In genomic region chr17:3558603-3559269, GRCh38 we compare ENCODE assay signal across 8 cellular contexts. TPM values are rescaled to one million over a fixed set of nuclear protein-coding genes. Genes with fewer than 3 reads are reported as not detected.
DNase-seq lines count a peak whose midpoint lies in the region; ATAC-seq and TF ChIP-seq lines count a peak whose summit lies in the region.

No MANE protein-coding gene starts in this region.

- H3F3A ChIP-seq in SK-N-SH (replicated peaks; ENCODE audit: insufficient read depth), result no peaks in the 10 kb centered on the region

- peaks cover 0 to 24% (median 8%) of the 10 kb centered on the region in 4 donors for H3K4me1 Mint-ChIP-seq in CD4-positive, CD25-positive, alpha-beta regulatory T cell

- H2AFZ ChIP-seq in SK-N-SH (ENCODE audit: low read depth), result no peak overlapping the region

- H3K27me3 Mint-ChIP-seq in CD4-positive, CD25-positive, alpha-beta regulatory T cell, result no peaks in the 10 kb centered on the region

- H3K36me3 Mint-ChIP-seq in CD4-positive, CD25-positive, alpha-beta regulatory T cell, result no peaks in the 10 kb centered on the region

- TF ChIP-seq EP300 in SK-N-SH (IDR thresholded peaks at IDR 0.05; ENCODE audit: borderline replicate concordance in 1 of 2, low read depth in 1 of 2, low read length in 1 of 2), result no peak

- H3K27ac Mint-ChIP-seq in CD4-positive, CD25-positive, alpha-beta regulatory T cell, result peak overlapping the region; percentile 72 to 94 (median 86)

- H3K27ac ChIP-seq in CD4-positive, CD25-positive, alpha-beta regulatory T cell (ENCODE audit: insufficient read depth, low read length, poor library complexity, severe bottlenecking), result peak overlapping the region; percentile 30
- H3K27ac ChIP-seq in epithelial cell of prostate, result peak overlapping the region; percentile 96
- no peak overlapping the region for H3K27ac ChIP-seq in SK-N-SH (ENCODE audit: low read depth in 2 of 2, low read length in 1 of 2)

- H3K4me2 ChIP-seq in SK-N-SH, result no peak overlapping the region

- TF ChIP-seq RAD21 in SK-N-SH (IDR thresholded peaks at IDR 0.05; ENCODE audit: low read length), result no peak

- no peaks in the 10 kb centered on the region for H3K9me2 ChIP-seq in SK-N-SH

- 67% methylated on average over 14 of the region's 25 CpGs for WGBS in SK-N-SH (ENCODE audit: low lambda C conversion rate)

- no peaks in the 10 kb centered on the region for H3K9me3 ChIP-seq in CD4-positive, CD25-positive, alpha-beta regulatory T cell (ENCODE audit: control insufficient read depth in 2 of 2, low read length in 2 of 2)
- no peaks in the 10 kb centered on the region for H3K9me3 ChIP-seq in SK-N-SH

- H3K4me1 ChIP-seq in CD4-positive, CD25-positive, alpha-beta regulatory T cell (ENCODE audit: control insufficient read depth, insufficient read depth, low read length, poor library complexity, severe bottlenecking), result peaks cover 17% of the 10 kb centered on the region
- H3K4me1 ChIP-seq in SK-N-SH (ENCODE audit: control insufficient read depth in 1 of 2, insufficient read depth in 2 of 2, low read depth in 1 of 2, low read length in 1 of 2), result no peaks in the 10 kb centered on the region; a peak in 1 of 4 replicates

- H3K79me2 ChIP-seq in SK-N-SH (ENCODE audit: insufficient read depth), result no peaks in the 10 kb centered on the region

- H3K9ac ChIP-seq in SK-N-SH, result no peak overlapping the region

- H3K4me3 ChIP-seq in CD4-positive, CD25-positive, alpha-beta regulatory T cell (ENCODE audit: low read depth, low read length), result no peak overlapping the region
- H3K4me3 ChIP-seq in SK-N-SH (ENCODE audit: low read depth in 2 of 2, low read length in 1 of 2), result no peak overlapping the region

- ATAC-seq in CD4-positive, CD25-positive, alpha-beta regulatory T cell (ENCODE audit: low read depth in 2 of 2), result peak; percentile 65 to 68
- peak; percentile 80 for ATAC-seq in GM19324 (IDR thresholded peaks at IDR 0.05; ENCODE audit: low FRiP score, unreplicated experiment)
- ATAC-seq in HG03342 (IDR thresholded peaks at IDR 0.05; ENCODE audit: unreplicated experiment), result peak; percentile 71
- ATAC-seq in activated CD4-positive, CD25-positive, alpha-beta regulatory T cell treated with anti-CD3 and anti-CD28 coated beads, Interleukin-2, amount 50 U/mL, for 24 hours, result peak; percentile 89 to 90

- H4K20me1 ChIP-seq in SK-N-SH (ENCODE audit: insufficient read depth), result no peaks in the 10 kb centered on the region

- peak overlapping the region; percentile 20 to 78 (median 52) for H3K4me3 Mint-ChIP-seq in CD4-positive, CD25-positive, alpha-beta regulatory T cell

- H3K9me3 Mint-ChIP-seq in CD4-positive, CD25-positive, alpha-beta regulatory T cell, result peaks cover 0 to 1% (median 0%) of the 10 kb centered on the region in 7 donors

- CTCF ChIA-PET in SK-N-SH (lab: Yijun Ruan, JAX), result no interaction called here

- TF ChIP-seq CTCF in SK-N-SH (IDR thresholded peaks at IDR 0.05), result no peak

- H3K27me3 ChIP-seq in CD4-positive, CD25-positive, alpha-beta regulatory T cell (ENCODE audit: control insufficient read depth, insufficient read depth, low read length), result no peaks in the 10 kb centered on the region
- H3K27me3 ChIP-seq in SK-N-SH (ENCODE audit: insufficient read depth), result no peaks in the 10 kb centered on the region

- POLR2A ChIA-PET in SK-N-SH (lab: Yijun Ruan, JAX), result no interaction called here

- peak; percentile 31 to 84 (median 40) for DNase-seq in CD4-positive, CD25-positive, alpha-beta regulatory T cell
- DNase-seq in epithelial cell of prostate (ENCODE audit: low read depth, low spot score), result peak; percentile 92
- peak; percentile 63 for DNase-seq in stimulated activated CD4-positive, alpha-beta T cell treated with anti-CD3 and anti-CD28 coated beads, Interleukin-1b, Interleukin-23, amount 100 ng/mL, for 48 hours
- no peak for DNase-seq in SK-N-SH
- DNase-seq in NCI-H526 treated with DMSO at 0.1 percent for 48 hours (lab: John Stamatoyannopoulos, UW), result no peak

- H3K36me3 ChIP-seq in CD4-positive, CD25-positive, alpha-beta regulatory T cell (ENCODE audit: control insufficient read depth, insufficient read depth, low read length), result no peaks in the 10 kb centered on the region
- H3K36me3 ChIP-seq in SK-N-SH (replicated peaks in 1 of 2; ENCODE audit: control insufficient read depth in 1 of 2, insufficient read depth in 2 of 2, low read length in 1 of 2), result no peaks in the 10 kb centered on the region

TF ChIP-seq in SK-N-SH, 30 proteins besides CTCF, POLR2A, EP300 and RAD21:
- TF ChIP-seq FOXJ3 (CRISPR knock-in tag; IDR thresholded peaks at IDR 0.05) (no peak), RCOR1 (IDR thresholded peaks at IDR 0.05; ENCODE audit: low read length) (no peak), RXRA (IDR thresholded peaks at IDR 0.05; ENCODE audit: borderline replicate concordance, low read depth) (no peak), ELF1 (IDR thresholded peaks at IDR 0.05) (no peak), FOXM1 (IDR thresholded peaks at IDR 0.05; ENCODE audit: low read depth) (no peak), TEAD4 (IDR thresholded peaks at IDR 0.05; ENCODE audit: borderline replicate concordance, insufficient read depth) (no peak), CHD2 (IDR thresholded peaks at IDR 0.05; ENCODE audit: low read length, partially characterized antibody) (no peak), GATA2 (CRISPR knock-in tag; IDR thresholded peaks at IDR 0.05) (no peak), MEF2A (IDR thresholded peaks at IDR 0.05; ENCODE audit: borderline replicate concordance, low read depth) (no peak), POLR2AphosphoS5 (IDR thresholded peaks at IDR 0.05; ENCODE audit: low read depth, low read length) (no peak), USF2 (IDR thresholded peaks at IDR 0.05; ENCODE audit: borderline replicate concordance, low read depth, low read length) (no peak), GABPA (IDR thresholded peaks at IDR 0.05; ENCODE audit: low read depth) (no peak), REST (IDR thresholded peaks at IDR 0.05; ENCODE audit: low read depth, low read length) (no peak), MXI1 (IDR thresholded peaks at IDR 0.05; ENCODE audit: low read depth, low read length) (no peak), PBX3 (IDR thresholded peaks at IDR 0.05) (no peak)

RNA-seq across cellular contexts. Expression of gene TRPV3, which starts 1.1 kb away (rescaled TPM):
- total RNA-seq in CD4-positive, CD25-positive, alpha-beta regulatory T cell, result 0.25 TPM
- under 1 TPM in 1 of 4 donors, not detected in 3; 0.06 TPM for polyA plus RNA-seq in CD4-positive, CD25-positive, alpha-beta regulatory T cell
- 0.28 TPM in 2 replicates for polyA plus RNA-seq in SK-N-SH (2012; rRNA removed)
- polyA plus RNA-seq in SK-N-SH (2012; cell fraction: cytosol; rRNA removed), result 0.16 and 0.21 TPM in 2 replicates
- polyA plus RNA-seq in SK-N-SH (2012; cell fraction: nucleus; rRNA removed), result 1.0 and 1.1 TPM in 2 replicates

RNA-seq across cellular contexts. Expression of gene TRPV1, which starts 50.5 kb away (rescaled TPM):
- 3.4 TPM for total RNA-seq in CD4-positive, CD25-positive, alpha-beta regulatory T cell
- polyA plus RNA-seq in CD4-positive, CD25-positive, alpha-beta regulatory T cell, result 1 to 10 TPM in 1 of 4 donors, under 1 TPM in 2, not detected in 1; 0.25 to 1.3 (median 0.70) TPM
- polyA plus RNA-seq in SK-N-SH (2012; rRNA removed), result 2.5 and 3.0 TPM in 2 replicates
- polyA plus RNA-seq in SK-N-SH (2012; cell fraction: cytosol; rRNA removed), result 0.91 and 1.6 TPM in 2 replicates
- 12.8 and 17.6 TPM in 2 replicates for polyA plus RNA-seq in SK-N-SH (2012; cell fraction: nucleus; rRNA removed)

Comparison
In these comparisons a context has a peak if more than half of its experiments do, and no peak if none do; other contexts are left out.
1. DNase-seq: peak in CD4-positive, CD25-positive, alpha-beta regulatory T cell (3 of 3), epithelial cell of prostate (single experiment) and stimulated activated CD4-positive, alpha-beta T cell treated with anti-CD3 and anti-CD28 coated beads, Interleukin-1b, Interleukin-23, amount 100 ng/mL, for 48 hours (single experiment); none in SK-N-SH (single experiment) and NCI-H526 treated with DMSO at 0.1 percent for 48 hours (single experiment).
2. H3K27ac ChIP-seq: peak in CD4-positive, CD25-positive, alpha-beta regulatory T cell (single experiment) and epithelial cell of prostate (single experiment); none in SK-N-SH (0 of 2).
3. Peak in every context shown above with its lines, with median percentiles within 50 percentile points of each other: ATAC-seq.